Comparison of ENCODE assay signal across 8 cellular contexts in genomic region chr16:76535-77272, GRCh38. TPM values are rescaled to one million over a fixed set of nuclear protein-coding genes. Genes with fewer than 3 reads are reported as not detected.
DNase-seq lines count a peak whose midpoint lies in the region; ATAC-seq and TF ChIP-seq lines count a peak whose summit lies in the region.

No MANE protein-coding gene starts in this region.

- H3K9me3 ChIP-seq in CD4-positive, alpha-beta memory T cell (ENCODE audit: control insufficient read depth in 1 of 2, low read length in 2 of 2): no peaks in the 10 kb centered on the region

- peaks cover 10% of the 10 kb centered on the region for H3K27me3 ChIP-seq in CD4-positive, alpha-beta memory T cell (ENCODE audit: insufficient read depth, low read length)

- intact Hi-C loops in CD4-positive, alpha-beta memory T cell (cut with micrococcal nuclease): no loop called here

- H3K4me1 Mint-ChIP-seq in CD4-positive, alpha-beta memory T cell: peaks cover 13 to 40% (median 29%) of the 10 kb centered on the region in 4 donors
- H3K4me1 Mint-ChIP-seq in WTC11: peaks cover 53% of the 10 kb centered on the region
- peaks cover 19% of the 10 kb centered on the region for H3K4me1 Mint-ChIP-seq in progenitor cell of endocrine pancreas (ENCODE audit: low read depth)

- peak overlapping the region in 4 of 7 donors; percentile 8 to 70 (median 61) for H3K27ac Mint-ChIP-seq in CD4-positive, alpha-beta memory T cell
- H3K27ac Mint-ChIP-seq in WTC11 (no peak overlapping the region), progenitor cell of endocrine pancreas (no peak overlapping the region)

- no peaks in the 10 kb centered on the region for H3K36me3 Mint-ChIP-seq in CD4-positive, alpha-beta memory T cell
- H3K36me3 Mint-ChIP-seq in WTC11: 0 out of 2 replicates have a peak, but pooled peaks cover 3% of the 10 kb centered on the region
- H3K36me3 Mint-ChIP-seq in progenitor cell of endocrine pancreas (ENCODE audit: insufficient read depth): no peaks in the 10 kb centered on the region

- POLR2A ChIA-PET in CD4-positive, alpha-beta memory T cell (lab: Charles Lee; ENCODE audit: partially characterized antibody): interaction anchor here (0.9 to 2.2 kb wide), 5 partner anchors 11 to 23 kb away, joined by 4 to 13 read pairs (median 5); partner anchors contain the start of genes POLR3K and SNRNP25
- POLR2A ChIA-PET in WTC11 (lab: Charles Lee): interaction anchor here (1.1 kb wide), 1 partner anchor 24 kb away, joined by 4 read pairs; the partner anchor contains the start of gene POLR3K

- peaks cover 6% of the 10 kb centered on the region in 2 donors for H3K27me3 Mint-ChIP-seq in CD4-positive, alpha-beta memory T cell
- H3K27me3 Mint-ChIP-seq in WTC11 (ENCODE audit: low read depth): no peaks in the 10 kb centered on the region; the same call in 1 of the 2 replicates
- peaks cover 8% of the 10 kb centered on the region for H3K27me3 Mint-ChIP-seq in progenitor cell of endocrine pancreas

- DNase-seq in CD4-positive, alpha-beta memory T cell: no peak
- DNase-seq in HT-29 (ENCODE audit: low spot score): peak; percentile 72
- DNase-seq in WTC11 (ENCODE audit: low spot score): no peak
- DNase-seq in foreskin melanocyte: peak; percentile 32
- DNase-seq in progenitor cell of endocrine pancreas (ENCODE audit: low spot score, unreplicated experiment): no peak

- TF ChIP-seq POLR2A in GM18505 (IDR thresholded peaks at IDR 0.05; ENCODE audit: borderline replicate concordance, extremely low read depth, insufficient read depth, insufficient read length): no peak

- H3K36me3 ChIP-seq in CD4-positive, alpha-beta memory T cell (ENCODE audit: insufficient read depth, low read length): peaks cover 5% of the 10 kb centered on the region

- H3K4me3 Mint-ChIP-seq in CD4-positive, alpha-beta memory T cell: peak overlapping the region; percentile 76 to 87 (median 79)
- H3K4me3 Mint-ChIP-seq in WTC11 (peak overlapping the region; percentile 60), progenitor cell of endocrine pancreas (ENCODE audit: low read depth) (peak overlapping the region; percentile 65)

- H3K4me1 ChIP-seq in CD4-positive, alpha-beta memory T cell (ENCODE audit: insufficient read depth, low read length): peaks cover 26% of the 10 kb centered on the region

- ATAC-seq in WTC11 (no peak), GM18505 (IDR thresholded peaks at IDR 0.05; ENCODE audit: unreplicated experiment) (no peak), GM21717 (IDR thresholded peaks at IDR 0.05; ENCODE audit: unreplicated experiment) (no peak), HG02678 (IDR thresholded peaks at IDR 0.05; ENCODE audit: unreplicated experiment) (no peak)

- H3K27ac ChIP-seq in CD4-positive, alpha-beta memory T cell (ENCODE audit: low read depth, low read length): no peak overlapping the region

- peaks cover 0 to 1% (median 0%) of the 10 kb centered on the region in 8 donors for H3K9me3 Mint-ChIP-seq in CD4-positive, alpha-beta memory T cell
- no peaks in the 10 kb centered on the region for H3K9me3 Mint-ChIP-seq in WTC11
- no peaks in the 10 kb centered on the region for H3K9me3 Mint-ChIP-seq in progenitor cell of endocrine pancreas (ENCODE audit: low read depth)

- peak overlapping the region in 1 of 2 donors; percentile 49 for H3K4me3 ChIP-seq in CD4-positive, alpha-beta memory T cell (ENCODE audit: low read length in 2 of 2)

- CTCF ChIA-PET in CD4-positive, alpha-beta memory T cell (lab: Charles Lee; ENCODE audit: partially characterized antibody): interaction anchor here (1.0 to 2.1 kb wide), 5 partner anchors 11 to 285 kb away, joined by 3 to 7 read pairs (median 5); no protein-coding TSS in a partner anchor
- CTCF ChIA-PET in WTC11 (lab: Charles Lee): interaction anchor here (1.0 to 16.9 kb wide), 9 partner anchors 9 to 276 kb away, joined by 3 to 493 read pairs (median 7); partner anchors contain the start of genes POLR3K and SNRNP25

- TF ChIP-seq CTCF in WTC11 (IDR thresholded peaks at IDR 0.05): no peak
- no peak for TF ChIP-seq CTCF in progenitor cell of endocrine pancreas (IDR thresholded peaks at IDR 0.05; ENCODE audit: unreplicated experiment)

TF ChIP-seq in WTC11, 78 proteins besides CTCF, POLR2A, EP300 and RAD21 (continues in another document):
- TF ChIP-seq MAX (CRISPR knock-in tag; IDR thresholded peaks at IDR 0.05) (no peak), TP53 (CRISPR knock-in tag; IDR thresholded peaks at IDR 0.05) (no peak), CBFB (CRISPR knock-in tag; IDR thresholded peaks at IDR 0.05; ENCODE audit: low read depth) (no peak), AFF4 (CRISPR knock-in tag; IDR thresholded peaks at IDR 0.05; ENCODE audit: borderline replicate concordance) (no peak), NR3C1 (CRISPR knock-in tag; conservative IDR thresholded peaks at IDR 0.05; ENCODE audit: low read depth) (no peak), E2F4 (CRISPR knock-in tag; IDR thresholded peaks at IDR 0.05; ENCODE audit: borderline replicate concordance, low read depth) (no peak)

RNA-seq across cellular contexts. Expression of gene MPG, which starts 1.3 kb away (rescaled TPM):
- 10 to 100 TPM; 30.7 TPM for total RNA-seq in CD4-positive, alpha-beta memory T cell
- polyA plus RNA-seq in CD4-positive, alpha-beta memory T cell: 10 to 100 TPM; 58.1 to 82.6 TPM
- total RNA-seq in HT-29 (2014; rRNA removed; shearing (Covaris generic)): 332 and 334 TPM in 2 replicates
- total RNA-seq in WTC11 (2021) (60.0 to 62.0 TPM (median 60.0 TPM) in 3 replicates), progenitor cell of endocrine pancreas (32.4 and 35.2 TPM in 2 replicates)

RNA-seq across cellular contexts. Expression of gene RHBDF1, which starts 4.3 kb away (rescaled TPM):
- not detected for total RNA-seq in CD4-positive, alpha-beta memory T cell
- polyA plus RNA-seq in CD4-positive, alpha-beta memory T cell: not detected
- total RNA-seq in HT-29 (2014; rRNA removed; shearing (Covaris generic)): 265 and 291 TPM in 2 replicates
- total RNA-seq in WTC11 (2021): 40.9 to 60.8 TPM (median 44.2 TPM) in 3 replicates
- 51.3 and 58.2 TPM in 2 replicates for total RNA-seq in progenitor cell of endocrine pancreas

RNA-seq across cellular contexts. Expression of gene SNRNP25, which starts 23.1 kb away (rescaled TPM):
- total RNA-seq in CD4-positive, alpha-beta memory T cell: 10 to 100 TPM in 1 of 2 experiments, 1 to 10 TPM in 1; 10.0 to 10.2 TPM
- 10 to 100 TPM; 12.5 to 20.1 TPM for polyA plus RNA-seq in CD4-positive, alpha-beta memory T cell
- total RNA-seq in HT-29 (2014; rRNA removed; shearing (Covaris generic)): 64.8 and 67.5 TPM in 2 replicates
- total RNA-seq in WTC11 (2021) (51.6 to 55.9 TPM (median 54.7 TPM) in 3 replicates), progenitor cell of endocrine pancreas (52.0 and 53.9 TPM in 2 replicates)

RNA-seq across cellular contexts. Expression of gene POLR3K, which starts 23.3 kb away (rescaled TPM):
- 10 to 100 TPM; 19.9 to 21.7 TPM for total RNA-seq in CD4-positive, alpha-beta memory T cell
- polyA plus RNA-seq in CD4-positive, alpha-beta memory T cell: 10 to 100 TPM; 41.5 to 43.1 TPM
- total RNA-seq in HT-29 (2014; rRNA removed; shearing (Covaris generic)): 19.8 and 26.8 TPM in 2 replicates
- total RNA-seq in WTC11 (2021): 37.9 to 40.1 TPM (median 38.6 TPM) in 3 replicates
- 11.1 and 13.9 TPM in 2 replicates for total RNA-seq in progenitor cell of endocrine pancreas

Comparison
In these comparisons a context has a peak if more than half of its experiments do, and no peak if none do; other contexts are left out.
1. DNase-seq: peak in HT-29 (single experiment) and foreskin melanocyte (single experiment); none in CD4-positive, alpha-beta memory T cell (0 of 5), WTC11 (single experiment) and progenitor cell of endocrine pancreas (single experiment).
2. H3K27ac Mint-ChIP-seq: peak in CD4-positive, alpha-beta memory T cell (4 of 7); none in WTC11 (single experiment) and progenitor cell of endocrine pancreas (single experiment).
3. RNA of gene RHBDF1, which starts 4.3 kb away (total RNA-seq): 265 to 291 TPM in HT-29, 40.9 to 60.8 TPM in WTC11 and 51.3 to 58.2 TPM in progenitor cell of endocrine pancreas; not detected in CD4-positive, alpha-beta memory T cell; every median in the first group is over 10 times any median in the second.
4. Peak in every context shown above with its lines, with median percentiles within 50 percentile points of each other: H3K4me3 Mint-ChIP-seq.